18 cellular contexts compared by ENCODE assay signal in the genomic region with DNA sequence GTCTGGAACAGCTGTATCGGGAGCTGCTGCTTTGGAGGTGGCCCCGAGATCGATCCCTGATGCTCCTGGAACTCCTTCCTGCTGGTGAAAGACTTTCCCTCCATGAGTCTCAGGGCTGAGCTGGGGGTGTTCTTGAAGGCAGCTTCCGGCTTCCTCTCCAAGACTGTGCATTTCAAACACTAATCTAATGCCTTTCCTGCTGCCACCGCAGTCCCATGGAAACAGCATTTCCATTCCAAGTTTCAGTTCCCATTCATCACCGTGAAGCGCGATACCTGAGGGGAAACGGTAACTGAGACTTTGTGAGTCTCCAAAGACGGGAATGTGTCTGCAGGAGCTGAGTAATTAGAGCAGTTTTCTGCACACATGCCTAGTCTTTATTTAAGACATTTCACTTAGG.
DNase-seq lines count a peak whose midpoint lies in the region; ATAC-seq and TF ChIP-seq lines count a peak whose summit lies in the region.
"Had no signal": no experiment of that assay in that cellular context is flagged by ENCODE, and none has a peak within 500 bp of the region (broad histone marks: within the 10 kb centered on the region; RNA-seq: fewer than 3 reads in every experiment).

No MANE protein-coding gene starts in this region.

- no peak for ATAC-seq in GM23338

- no peaks in the 10 kb centered on the region for H3K79me2 ChIP-seq in GM23338 (replicated peaks; ENCODE audit: insufficient read depth)

- no peak overlapping the region for H3K27ac Mint-ChIP-seq in GM23338
- H3K27ac Mint-ChIP-seq: CD14-positive monocyte had no signal

- H3K27me3 ChIP-seq in BLaER1 treated with 17β-estradiol and CSF1 and Interleukin-3, amounts not matched to agents 10 nM and 100 nM, result no peaks in the 10 kb centered on the region
- H3K27me3 ChIP-seq in GM23338 (ENCODE audit: insufficient read depth), result no peaks in the 10 kb centered on the region

- DNase-seq in GM23338 (ENCODE audit: low spot score) (peak; percentile 19), lung microvascular endothelial cell (ENCODE audit: low read depth in 2 of 2) (peak; percentile 8 to 10), AG08395 (ENCODE audit: low spot score) (no peak), NCI-H446 treated with DMSO at 0.1 percent for 48 hours (lab: John Stamatoyannopoulos, UW) (no peak), cerebellum (ENCODE audit: low spot score) (no peak), HPDE6-E6E7 (ENCODE audit: extremely low spot score) (no peak)
- DNase-seq: DMS79, NCI-H1048, NCI-H1436, NCI-H2029, NCI-H2171 treated with DMSO at 0.1 percent for 48 hours, NCI-H446, SHP77 had no signal

- peaks cover 10% of the 10 kb centered on the region for H3K27me3 Mint-ChIP-seq in GM23338 (ENCODE audit: insufficient read depth, low read depth, poor library complexity)

- no peak overlapping the region for H3K4me3 ChIP-seq in BLaER1 treated with 17β-estradiol and CSF1 and Interleukin-3, amounts not matched to agents 10 nM and 100 nM
- H3K4me3 ChIP-seq in GM23338, result no peak overlapping the region
- H3K4me3 ChIP-seq: SK-N-MC had no signal

- no peak overlapping the region for H3K4me3 Mint-ChIP-seq in GM23338
- H3K4me3 Mint-ChIP-seq: CD14-positive monocyte had no signal

- H3K27ac ChIP-seq in BLaER1 treated with 17β-estradiol and CSF1 and Interleukin-3, amounts not matched to agents 10 nM and 100 nM, result no peak overlapping the region
- H3K27ac ChIP-seq in GM23338 (ENCODE audit: low read depth) (no peak overlapping the region), cingulate gyrus (ENCODE audit: low read depth, low read length) (peak overlapping the region; percentile 94)
- H3K27ac ChIP-seq: KMS-11, SK-N-MC had no signal

- no peak overlapping the region for H2AFZ ChIP-seq in GM23338

- no peaks in the 10 kb centered on the region for H4K20me1 ChIP-seq in BLaER1 treated with 17β-estradiol and CSF1 and Interleukin-3, amounts not matched to agents 10 nM and 100 nM
- no peaks in the 10 kb centered on the region for H4K20me1 ChIP-seq in GM23338 (replicated peaks; ENCODE audit: insufficient read depth)

- no peak for TF ChIP-seq CTCF in GM23338 (conservative IDR thresholded peaks at IDR 0.05; ENCODE audit: low read depth in 2 of 2)

- H3K9me2 ChIP-seq in GM23338 (ENCODE audit: insufficient read depth), result 0 out of 2 replicates have a peak, but pooled peaks cover 2% of the 10 kb centered on the region

- H3K4me1 Mint-ChIP-seq in GM23338, result peaks cover 20% of the 10 kb centered on the region

- no peaks in the 10 kb centered on the region; the same call in 1 of the 3 replicates for H3K36me3 Mint-ChIP-seq in GM23338 (ENCODE audit: low read depth)
- H3K36me3 Mint-ChIP-seq: CD14-positive monocyte had no signal

- H3F3A ChIP-seq in GM23338 (replicated peaks; ENCODE audit: low read depth), result no peaks in the 10 kb centered on the region

- no peaks in the 10 kb centered on the region for H3K36me3 ChIP-seq in BLaER1 treated with 17β-estradiol and CSF1 and Interleukin-3, amounts not matched to agents 10 nM and 100 nM
- no peaks in the 10 kb centered on the region for H3K36me3 ChIP-seq in GM23338 (ENCODE audit: insufficient read depth)

- no peaks in the 10 kb centered on the region for H3K9me3 ChIP-seq in BLaER1 treated with 17β-estradiol and CSF1 and Interleukin-3, amounts not matched to agents 10 nM and 100 nM (replicated peaks in 1 of 11)

- H3K4me1 ChIP-seq in BLaER1 treated with 17β-estradiol and CSF1 and Interleukin-3, amounts not matched to agents 10 nM and 100 nM, result peaks cover 38 to 69% (median 58%) of the 10 kb centered on the region in 10 experiments
- H3K4me1 ChIP-seq in GM23338 (ENCODE audit: insufficient read depth), result peaks cover 2% of the 10 kb centered on the region; the same call in 1 of the 2 replicates

- H3K9me3 Mint-ChIP-seq in GM23338, result no peaks in the 10 kb centered on the region; the same call in 1 of the 3 replicates

- H3K4me2 ChIP-seq in BLaER1 treated with 17β-estradiol and CSF1 and Interleukin-3, amounts not matched to agents 10 nM and 100 nM, result peak overlapping the region; percentile 49 to 78 (median 69)
- H3K4me2 ChIP-seq in GM23338, result no peak overlapping the region
- H3K4me2 ChIP-seq: KMS-11 had no signal

- no peak overlapping the region for H3K9ac ChIP-seq in BLaER1 treated with 17β-estradiol and CSF1 and Interleukin-3, amounts not matched to agents 10 nM and 100 nM
- H3K9ac ChIP-seq: KMS-11 had no signal

TF ChIP-seq in GM23338, 12 proteins besides CTCF, POLR2A, EP300 and RAD21 (continues in another document):
- TF ChIP-seq EZH2phosphoT487 (IDR thresholded peaks at IDR 0.05; ENCODE audit: unreplicated experiment), result no peak
- TF ChIP-seq, protein P1, sequence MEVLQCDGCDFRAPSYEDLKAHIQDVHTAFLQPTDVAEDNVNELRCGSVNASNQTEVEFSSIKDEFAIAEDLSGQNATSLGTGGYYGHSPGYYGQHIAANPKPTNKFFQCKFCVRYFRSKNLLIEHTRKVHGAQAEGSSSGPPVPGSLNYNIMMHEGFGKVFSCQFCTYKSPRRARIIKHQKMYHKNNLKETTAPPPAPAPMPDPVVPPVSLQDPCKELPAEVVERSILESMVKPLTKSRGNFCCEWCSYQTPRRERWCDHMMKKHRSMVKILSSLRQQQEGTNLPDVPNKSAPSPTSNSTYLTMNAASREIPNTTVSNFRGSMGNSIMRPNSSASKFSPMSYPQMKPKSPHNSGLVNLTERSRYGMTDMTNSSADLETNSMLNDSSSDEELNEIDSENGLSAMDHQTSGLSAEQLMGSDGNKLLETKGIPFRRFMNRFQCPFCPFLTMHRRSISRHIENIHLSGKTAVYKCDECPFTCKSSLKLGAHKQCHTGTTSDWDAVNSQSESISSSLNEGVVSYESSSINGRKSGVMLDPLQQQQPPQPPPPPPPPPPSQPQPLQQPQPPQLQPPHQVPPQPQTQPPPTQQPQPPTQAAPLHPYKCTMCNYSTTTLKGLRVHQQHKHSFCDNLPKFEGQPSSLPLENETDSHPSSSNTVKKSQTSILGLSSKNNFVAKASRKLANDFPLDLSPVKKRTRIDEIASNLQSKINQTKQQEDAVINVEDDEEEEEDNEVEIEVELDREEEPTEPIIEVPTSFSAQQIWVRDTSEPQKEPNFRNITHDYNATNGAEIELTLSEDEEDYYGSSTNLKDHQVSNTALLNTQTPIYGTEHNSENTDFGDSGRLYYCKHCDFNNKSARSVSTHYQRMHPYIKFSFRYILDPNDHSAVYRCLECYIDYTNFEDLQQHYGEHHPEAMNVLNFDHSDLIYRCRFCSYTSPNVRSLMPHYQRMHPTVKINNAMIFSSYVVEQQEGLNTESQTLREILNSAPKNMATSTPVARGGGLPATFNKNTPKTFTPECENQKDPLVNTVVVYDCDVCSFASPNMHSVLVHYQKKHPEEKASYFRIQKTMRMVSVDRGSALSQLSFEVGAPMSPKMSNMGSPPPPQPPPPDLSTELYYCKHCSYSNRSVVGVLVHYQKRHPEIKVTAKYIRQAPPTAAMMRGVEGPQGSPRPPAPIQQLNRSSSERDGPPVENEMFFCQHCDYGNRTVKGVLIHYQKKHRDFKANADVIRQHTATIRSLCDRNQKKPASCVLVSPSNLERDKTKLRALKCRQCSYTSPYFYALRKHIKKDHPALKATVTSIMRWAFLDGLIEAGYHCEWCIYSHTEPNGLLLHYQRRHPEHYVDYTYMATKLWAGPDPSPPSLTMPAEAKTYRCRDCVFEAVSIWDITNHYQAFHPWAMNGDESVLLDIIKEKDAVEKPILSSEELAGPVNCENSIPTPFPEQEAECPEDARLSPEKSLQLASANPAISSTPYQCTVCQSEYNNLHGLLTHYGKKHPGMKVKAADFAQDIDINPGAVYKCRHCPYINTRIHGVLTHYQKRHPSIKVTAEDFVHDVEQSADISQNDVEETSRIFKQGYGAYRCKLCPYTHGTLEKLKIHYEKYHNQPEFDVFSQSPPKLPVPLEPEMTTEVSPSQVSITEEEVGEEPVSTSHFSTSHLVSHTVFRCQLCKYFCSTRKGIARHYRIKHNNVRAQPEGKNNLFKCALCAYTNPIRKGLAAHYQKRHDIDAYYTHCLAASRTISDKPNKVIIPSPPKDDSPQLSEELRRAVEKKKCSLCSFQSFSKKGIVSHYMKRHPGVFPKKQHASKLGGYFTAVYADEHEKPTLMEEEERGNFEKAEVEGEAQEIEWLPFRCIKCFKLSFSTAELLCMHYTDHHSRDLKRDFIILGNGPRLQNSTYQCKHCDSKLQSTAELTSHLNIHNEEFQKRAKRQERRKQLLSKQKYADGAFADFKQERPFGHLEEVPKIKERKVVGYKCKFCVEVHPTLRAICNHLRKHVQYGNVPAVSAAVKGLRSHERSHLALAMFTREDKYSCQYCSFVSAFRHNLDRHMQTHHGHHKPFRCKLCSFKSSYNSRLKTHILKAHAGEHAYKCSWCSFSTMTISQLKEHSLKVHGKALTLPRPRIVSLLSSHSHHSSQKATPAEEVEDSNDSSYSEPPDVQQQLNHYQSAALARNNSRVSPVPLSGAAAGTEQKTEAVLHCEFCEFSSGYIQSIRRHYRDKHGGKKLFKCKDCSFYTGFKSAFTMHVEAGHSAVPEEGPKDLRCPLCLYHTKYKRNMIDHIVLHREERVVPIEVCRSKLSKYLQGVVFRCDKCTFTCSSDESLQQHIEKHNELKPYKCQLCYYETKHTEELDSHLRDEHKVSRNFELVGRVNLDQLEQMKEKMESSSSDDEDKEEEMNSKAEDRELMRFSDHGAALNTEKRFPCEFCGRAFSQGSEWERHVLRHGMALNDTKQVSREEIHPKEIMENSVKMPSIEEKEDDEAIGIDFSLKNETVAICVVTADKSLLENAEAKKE (CRISPR knock-in tag; IDR thresholded peaks at IDR 0.05), result no peak
- no peak for TF ChIP-seq JUNB (IDR thresholded peaks at IDR 0.05; ENCODE audit: unreplicated experiment)
- TF ChIP-seq STAT1 (IDR thresholded peaks at IDR 0.05; ENCODE audit: unreplicated experiment), result no peak
- no peak for TF ChIP-seq CREB1 (CRISPR knock-in tag; IDR thresholded peaks at IDR 0.05; ENCODE audit: low read depth)

Comparison
In these comparisons a context has a peak if more than half of its experiments do, and no peak if none do; other contexts are left out.
1. DNase-seq: peak in GM23338 (single experiment) and lung microvascular endothelial cell (2 of 2); none in AG08395 (single experiment), NCI-H446 treated with DMSO at 0.1 percent for 48 hours (single experiment), cerebellum (single experiment) and HPDE6-E6E7 (single experiment).